ENCODE assay signal across 9 cellular contexts in the genomic region with DNA sequence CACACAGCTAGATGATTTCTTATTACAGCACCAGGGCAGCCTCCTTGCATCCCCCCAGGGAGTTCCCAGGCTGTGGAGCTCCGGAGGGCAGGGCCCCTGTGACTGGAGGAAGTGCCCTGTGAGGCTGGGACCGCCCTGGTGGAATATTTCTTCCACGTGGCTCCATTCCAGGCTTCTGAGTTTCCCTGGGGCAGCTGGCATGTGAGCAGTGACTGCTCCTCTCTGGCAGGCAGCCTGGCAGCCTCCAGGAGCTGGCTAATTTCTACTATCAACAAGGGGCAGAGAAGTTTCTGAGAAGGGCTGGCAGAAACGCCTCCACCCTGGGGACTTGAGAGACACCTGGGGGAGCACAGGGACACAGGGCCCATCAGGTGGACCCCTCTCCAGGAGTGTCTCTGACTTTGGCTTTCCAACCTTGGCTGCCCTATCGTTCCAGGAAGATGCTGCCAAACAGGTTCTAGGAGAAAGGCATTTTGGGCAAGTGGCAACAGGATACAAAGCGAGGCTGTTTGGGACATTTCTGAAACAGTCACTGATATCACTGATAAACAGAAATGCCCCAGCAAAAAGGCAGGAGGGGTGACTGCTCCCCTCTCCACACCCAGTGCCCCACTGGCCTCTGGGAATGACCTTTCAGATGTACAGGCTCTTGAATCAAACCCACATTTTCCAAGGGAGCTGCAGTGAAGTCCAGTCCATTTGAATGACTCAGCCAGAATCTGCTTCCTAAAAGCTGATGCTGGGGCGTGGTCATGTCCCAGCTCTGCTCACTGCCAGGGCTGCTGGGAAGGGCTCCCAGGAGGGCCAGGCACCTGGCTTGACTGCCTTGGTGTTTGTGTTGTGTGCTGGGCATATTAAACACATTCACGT. TPM values are rescaled to one million over a fixed set of nuclear protein-coding genes. Genes with fewer than 3 reads are reported as not detected.
A peak's percentile ranks its signal among the peaks of the same experiment; 100 is the strongest.
DNase-seq lines count a peak whose midpoint lies in the region; ATAC-seq and TF ChIP-seq lines count a peak whose summit lies in the region.
"Had no signal": no experiment of that assay in that cellular context is flagged by ENCODE, and none has a peak within 500 bp of the region (broad histone marks: within the 10 kb centered on the region; RNA-seq: fewer than 3 reads in every experiment).

No MANE protein-coding gene starts in this region.

- H3K27me3 Mint-ChIP-seq in Calu3 (ENCODE audit: unreplicated experiment), result no peaks in the 10 kb centered on the region

- H3K4me1 Mint-ChIP-seq in Calu3 (ENCODE audit: low read depth, unreplicated experiment), result peaks cover 51% of the 10 kb centered on the region

- no peaks in the 10 kb centered on the region for H3K36me3 ChIP-seq in mesendoderm (ENCODE audit: control insufficient read depth, insufficient read depth, low read length)
- H3K36me3 ChIP-seq: HAP-1 had no signal

- H3K27me3 ChIP-seq in mesendoderm (ENCODE audit: insufficient read depth, low read length, poor library complexity), result no peaks in the 10 kb centered on the region

- intact Hi-C loops in Calu3 (cut with micrococcal nuclease; ENCODE audit: unreplicated experiment), result no loop called here

- no peak for ATAC-seq in HG03095 (IDR thresholded peaks at IDR 0.05; ENCODE audit: unreplicated experiment)

- peak overlapping the region; percentile 15 for H2BK120ac ChIP-seq in mesendoderm (ENCODE audit: low read depth, low read length)

- peak overlapping the region; percentile 54 for H3K4me3 Mint-ChIP-seq in Calu3 (ENCODE audit: low read depth, unreplicated experiment)

- no peaks in the 10 kb centered on the region for H3K79me2 ChIP-seq in mesendoderm (ENCODE audit: control insufficient read depth, insufficient read depth, low read length)

- no peak overlapping the region for H4K8ac ChIP-seq in mesendoderm (ENCODE audit: low read depth, low read length)

- H3K9me3 Mint-ChIP-seq in Calu3 (ENCODE audit: low read depth, unreplicated experiment), result no peaks in the 10 kb centered on the region

- H3K4me3 ChIP-seq in mesendoderm (ENCODE audit: low read length), result no peak overlapping the region
- H3K4me3 ChIP-seq: HAP-1 had no signal

- DNase-seq in Calu3 (peak; percentile 87), NCI-H226 (peak; percentile 99), dedifferentiated amniotic fluid mesenchymal stem cell (ENCODE audit: extremely low spot score) (peak; percentile 95), mesendoderm (no peak)
- DNase-seq in activated naive CD4-positive, alpha-beta T cell treated with anti-CD3 and anti-CD28 coated beads, Interleukin-2, amount 50 U/mL, for 16 hours, result no peak
- no peak for DNase-seq in stimulated activated CD8-positive, alpha-beta memory T cell treated with anti-CD3 and anti-CD28 coated beads, Interleukin-4, amount 100 ng/mL, for 48 hours
- DNase-seq in effector CD8-positive, alpha-beta T cell (lab: John Stamatoyannopoulos, UW), result no peak

- H3K27ac ChIP-seq in mesendoderm (ENCODE audit: low read depth, low read length), result no peak overlapping the region

- WGBS in mesendoderm (ENCODE audit: extremely low coverage, insufficient coverage, low lambda C conversion rate), result no CpG with 5 or more reads among the region's 8 CpGs

- no peak overlapping the region for H2AK5ac ChIP-seq in mesendoderm (ENCODE audit: low read length)

- H3K56ac ChIP-seq in mesendoderm (ENCODE audit: low read length), result no peak overlapping the region

- TSS peak; percentile 87 for BruUV-seq in Calu3 (replicated peaks; lab: Mats Ljungman, UMichigan)

- H2BK15ac ChIP-seq in mesendoderm (replicated peaks; ENCODE audit: low read depth), result no peak overlapping the region

- H3K79me1 ChIP-seq in mesendoderm (ENCODE audit: low read length), result no peaks in the 10 kb centered on the region

- CTCF ChIA-PET in Calu3 (lab: Charles Lee), result interaction anchor here (1.1 to 1.6 kb wide), 3 partner anchors 10 to 25 kb away, joined by 5 to 12 read pairs (median 5); partner anchors contain the start of gene MYOF

- H2BK5ac ChIP-seq in mesendoderm (ENCODE audit: low read length), result no peak overlapping the region

- no peak for TF ChIP-seq CTCF in Calu3 (IDR thresholded peaks at IDR 0.05; ENCODE audit: unreplicated experiment)

- peaks cover 85% of the 10 kb centered on the region for H3K36me3 Mint-ChIP-seq in Calu3 (ENCODE audit: insufficient read depth, unreplicated experiment)

- no peak overlapping the region for H3K9ac ChIP-seq in mesendoderm (ENCODE audit: low read length)

- no peak overlapping the region for H3K23ac ChIP-seq in mesendoderm (ENCODE audit: low read length)

- no peak overlapping the region for H4K5ac ChIP-seq in mesendoderm (ENCODE audit: low read length)

- H3K27ac Mint-ChIP-seq in Calu3 (ENCODE audit: unreplicated experiment), result peak overlapping the region; percentile 97

- peak overlapping the region; percentile 54 for H3K18ac ChIP-seq in mesendoderm (ENCODE audit: low read length)

- H3K4me2 ChIP-seq in mesendoderm (ENCODE audit: low read length), result no peak overlapping the region

- peaks cover 4% of the 10 kb centered on the region for H3K4me1 ChIP-seq in mesendoderm (ENCODE audit: control insufficient read depth, low read depth, low read length)

- no peak overlapping the region for H3K4ac ChIP-seq in mesendoderm (ENCODE audit: low read depth, low read length)

RNA-seq across cellular contexts. Expression of gene MYOF, which starts 16.1 kb away (rescaled TPM):
- 468 and 474 TPM in 2 replicates for total RNA-seq in Calu3 (2022)
- 2.4 TPM for polyA plus RNA-seq in mesendoderm (2013, experiment 1 of 2)
- 2.5 TPM for polyA plus RNA-seq in mesendoderm (2013, experiment 2 of 2)

RNA-seq across cellular contexts. Expression of gene CEP55, which starts 30.4 kb away (rescaled TPM):
- total RNA-seq in Calu3 (2022), result 46.9 and 52.2 TPM in 2 replicates
- 26.7 TPM for polyA plus RNA-seq in mesendoderm (2013, experiment 1 of 2)
- 27.1 TPM for polyA plus RNA-seq in mesendoderm (2013, experiment 2 of 2)

Comparison
In these comparisons a context has a peak if more than half of its experiments do, and no peak if none do; other contexts are left out.
1. DNase-seq: peak in Calu3 (single experiment), NCI-H226 (single experiment) and dedifferentiated amniotic fluid mesenchymal stem cell (single experiment); none in mesendoderm (single experiment), activated naive CD4-positive, alpha-beta T cell treated with anti-CD3 and anti-CD28 coated beads, Interleukin-2, amount 50 U/mL, for 16 hours (single experiment), stimulated activated CD8-positive, alpha-beta memory T cell treated with anti-CD3 and anti-CD28 coated beads, Interleukin-4, amount 100 ng/mL, for 48 hours (single experiment) and effector CD8-positive, alpha-beta T cell (single experiment).